18 cellular contexts compared by ENCODE assay signal in genomic region chr9:137787786-137788505, GRCh38.
DNase-seq lines count a peak whose midpoint lies in the region; ATAC-seq and TF ChIP-seq lines count a peak whose summit lies in the region.
"Had no signal": no experiment of that assay in that cellular context is flagged by ENCODE, and none has a peak within 500 bp of the region (broad histone marks: within the 10 kb centered on the region; RNA-seq: fewer than 3 reads in every experiment).

No MANE protein-coding gene starts in this region.

- peaks cover 6% of the 10 kb centered on the region for H3K4me1 Mint-ChIP-seq in stimulated activated naive CD8-positive, alpha-beta T cell treated with anti-CD3 and anti-CD28 coated beads, Interleukin-15, amount 100 ng/mL, for 72 hours
- H3K4me1 Mint-ChIP-seq in chondrocyte (ENCODE audit: low read depth) (peaks cover 9% of the 10 kb centered on the region), nephron progenitor cell (peaks cover 49% of the 10 kb centered on the region)
- H3K4me1 Mint-ChIP-seq: activated CD4-positive, alpha-beta T cell treated with anti-CD3 and anti-CD28 coated beads for 36 hours had no signal

- H3K4me3 Mint-ChIP-seq in stimulated activated naive CD8-positive, alpha-beta T cell treated with anti-CD3 and anti-CD28 coated beads, Interleukin-15, amount 100 ng/mL, for 72 hours = no peak overlapping the region
- H3K4me3 Mint-ChIP-seq in chondrocyte (ENCODE audit: unreplicated experiment) = no peak overlapping the region
- no peak overlapping the region for H3K4me3 Mint-ChIP-seq in nephron progenitor cell
- H3K4me3 Mint-ChIP-seq: activated CD4-positive, alpha-beta T cell treated with anti-CD3 and anti-CD28 coated beads for 36 hours had no signal

- peak; percentile 45 for ATAC-seq in stimulated activated naive CD8-positive, alpha-beta T cell treated with anti-CD3 and anti-CD28 coated beads, Interleukin-15, amount 100 ng/mL, for 72 hours
- ATAC-seq in stimulated activated naive CD8-positive, alpha-beta T cell treated with anti-CD3 and anti-CD28 coated beads, Interleukin-15, Interleukin-2, amounts not matched to agents 100 U/mL and 50 U/mL, for 24 hours = no peak
- no peak for ATAC-seq in GM19455 (IDR thresholded peaks at IDR 0.05; ENCODE audit: unreplicated experiment)
- no peak for ATAC-seq in HG02642 (IDR thresholded peaks at IDR 0.05; ENCODE audit: poor library complexity, unreplicated experiment)
- ATAC-seq: activated CD4-positive, alpha-beta T cell treated with anti-CD3 and anti-CD28 coated beads for 36 hours; PC-3 had no signal

- H3K36me3 Mint-ChIP-seq in chondrocyte (ENCODE audit: low read depth) (peaks cover 28% of the 10 kb centered on the region), nephron progenitor cell (ENCODE audit: low read depth) (peaks cover 58% of the 10 kb centered on the region)

- peak overlapping the region in 1 of 2 donors; percentile 20 for H3K27ac Mint-ChIP-seq in stimulated activated naive CD8-positive, alpha-beta T cell treated with anti-CD3 and anti-CD28 coated beads, Interleukin-15, amount 100 ng/mL, for 72 hours
- H3K27ac Mint-ChIP-seq in chondrocyte (ENCODE audit: unreplicated experiment) = peak overlapping the region; percentile 66
- H3K27ac Mint-ChIP-seq in nephron progenitor cell = peak overlapping the region; percentile 96
- H3K27ac Mint-ChIP-seq: activated CD4-positive, alpha-beta T cell treated with anti-CD3 and anti-CD28 coated beads for 36 hours had no signal

- TF ChIP-seq CTCF in chondrocyte (IDR thresholded peaks at IDR 0.05) = no peak
- TF ChIP-seq CTCF in nephron progenitor cell (IDR thresholded peaks at IDR 0.05) = no peak

- DNase-seq in stimulated activated naive CD8-positive, alpha-beta T cell treated with anti-CD3 and anti-CD28 coated beads, Interleukin-15, amount 100 ng/mL, for 72 hours = no peak
- no peak for DNase-seq in stimulated activated naive CD8-positive, alpha-beta T cell treated with anti-CD3 and anti-CD28 coated beads, Interleukin-15, Interleukin-2, amounts not matched to agents 100 U/mL and 50 U/mL, for 24 hours
- peak; percentile 86 for DNase-seq in chondrocyte (ENCODE audit: low spot score)
- no peak for DNase-seq in nephron progenitor cell
- DNase-seq in COLO668 (lab: John Stamatoyannopoulos, UW; ENCODE audit: unreplicated experiment) = no peak
- no peak for DNase-seq in stimulated activated CD4-positive, alpha-beta T cell treated with anti-CD3 and anti-CD28 coated beads, Interleukin-12 subunit alpha, Interleukin-12 subunit beta, amount 100 ng/mL, for 4 hours
- DNase-seq: activated CD4-positive, alpha-beta T cell treated with anti-CD3 and anti-CD28 coated beads for 36 hours; activated naive CD4-positive, alpha-beta T cell; CD4-positive, alpha-beta memory T cell; cerebellar nuclear complex; DMS79 treated with DMSO at 0.1 percent for 48 hours; NCI-H1694 treated with DMSO at 0.1 percent for 48 hours; NCI-H774; PC-3; stimulated activated CD4-positive, alpha-beta T cell treated with anti-CD3 and anti-CD28 coated beads, Interleukin-2, amount 100 ng/mL, for 48 hours; T1000 had no signal

- H3K9me3 Mint-ChIP-seq in stimulated activated naive CD8-positive, alpha-beta T cell treated with anti-CD3 and anti-CD28 coated beads, Interleukin-15, amount 100 ng/mL, for 72 hours = no peaks in the 10 kb centered on the region
- H3K9me3 Mint-ChIP-seq in chondrocyte (ENCODE audit: low read depth) (no peaks in the 10 kb centered on the region), nephron progenitor cell (no peaks in the 10 kb centered on the region)
- H3K9me3 Mint-ChIP-seq: CD4-positive, alpha-beta memory T cell had no signal

- no peaks in the 10 kb centered on the region for H3K27me3 Mint-ChIP-seq in stimulated activated naive CD8-positive, alpha-beta T cell treated with anti-CD3 and anti-CD28 coated beads, Interleukin-15, amount 100 ng/mL, for 72 hours
- H3K27me3 Mint-ChIP-seq in chondrocyte (ENCODE audit: low read depth) = no peaks in the 10 kb centered on the region
- no peaks in the 10 kb centered on the region for H3K27me3 Mint-ChIP-seq in nephron progenitor cell (ENCODE audit: low read depth, poor library complexity)
- H3K27me3 Mint-ChIP-seq: activated CD4-positive, alpha-beta T cell treated with anti-CD3 and anti-CD28 coated beads for 36 hours; CD4-positive, alpha-beta memory T cell had no signal
